In the genomic region with DNA sequence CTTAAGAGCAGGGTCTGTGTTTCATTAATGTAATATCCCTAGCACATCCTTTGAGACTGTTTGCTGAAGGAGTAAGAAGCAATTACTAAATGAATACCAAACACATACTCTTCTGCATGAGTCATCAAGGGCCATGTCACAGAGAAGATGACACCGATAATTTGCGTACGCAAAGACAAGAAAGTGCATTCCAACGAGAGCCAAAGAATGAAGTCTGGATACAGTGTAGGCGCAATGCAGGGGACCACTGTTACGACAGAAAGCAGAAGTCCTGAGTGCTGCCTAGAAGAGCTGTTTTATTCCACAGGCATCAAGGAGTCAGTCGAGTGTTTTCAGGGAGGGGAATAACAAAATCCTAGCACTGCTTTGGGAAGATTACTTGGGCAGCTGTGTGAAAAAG, we compare ENCODE assay signal across 23 cellular contexts.
DNase-seq lines count a peak whose midpoint lies in the region; ATAC-seq, FAIRE-seq and TF ChIP-seq lines count a peak whose summit lies in the region.
"Had no signal": no experiment of that assay in that cellular context is flagged by ENCODE, and none has a peak within 500 bp of the region (broad histone marks: within the 10 kb centered on the region; RNA-seq: fewer than 3 reads in every experiment).

No MANE protein-coding gene starts in this region.

- no peak overlapping the region for H3K9ac ChIP-seq in fibroblast of lung (ENCODE audit: insufficient read depth, low read length)

- H3K36me3 Mint-ChIP-seq in CD4-positive, alpha-beta T cell (ENCODE audit: low read depth): peaks cover 21% of the 10 kb centered on the region

- H3K27ac Mint-ChIP-seq in CD4-positive, alpha-beta T cell: no peak overlapping the region
- H3K27ac Mint-ChIP-seq: activated naive CD4-positive, alpha-beta T cell treated with anti-CD3 and anti-CD28 coated beads for 36 hours had no signal

- POLR2A ChIA-PET in CD4-positive, alpha-beta T cell (lab: Charles Lee): no interaction called here

- H3K4me1 Mint-ChIP-seq in CD4-positive, alpha-beta T cell (ENCODE audit: low read depth): peaks cover 20% of the 10 kb centered on the region

- CTCF ChIA-PET in CD4-positive, alpha-beta T cell (lab: Charles Lee): no interaction called here

- FAIRE-seq in frontal cortex (lab: Jason Lieb, UNC): no peak
- FAIRE-seq: GM12892 had no signal

- H3K27me3 Mint-ChIP-seq in CD4-positive, alpha-beta T cell: no peaks in the 10 kb centered on the region

- H4K20me1 ChIP-seq in fibroblast of lung (ENCODE audit: control insufficient read depth, extremely low read depth, insufficient read depth, low read length): no peaks in the 10 kb centered on the region

- no peak for TF ChIP-seq CTCF in fibroblast of lung (conservative IDR thresholded peaks at IDR 0.05 in 1 of 2, IDR thresholded peaks at IDR 0.05 in 1 of 2; ENCODE audit: low read depth in 1 of 2, low read length in 2 of 2)
- no peak for TF ChIP-seq CTCF in CD4-positive, alpha-beta T cell (IDR thresholded peaks at IDR 0.05)

- peak overlapping the region; percentile 21 for H3K4me2 ChIP-seq in fibroblast of lung (ENCODE audit: extremely low read depth, insufficient read depth, low read length)

- H3K36me3 ChIP-seq in fibroblast of lung (ENCODE audit: control insufficient read depth, insufficient read depth, low read length) (peaks cover 2% of the 10 kb centered on the region), MG63 (no peaks in the 10 kb centered on the region)
- H3K36me3 ChIP-seq: ascending aorta, left lung, WERI-Rb-1 had no signal

- ATAC-seq in CD4-positive, alpha-beta T cell (ENCODE audit: poor library complexity): no peak
- ATAC-seq: left lung, mucosa of descending colon had no signal

- intact Hi-C loops in CD4-positive, alpha-beta T cell (cut with DNase I, micrococcal nuclease): no loop called here

- DNase-seq in A172 (ENCODE audit: low spot score) (peak; percentile 63), D341Med (ENCODE audit: low spot score) (peak; percentile 49), NCI-H460 (ENCODE audit: extremely low read depth, low read depth) (peak; percentile 79), fibroblast of lung (ENCODE audit: low read depth in 2 of 2) (peak in 1 of 2 donors; percentile 78), pons (ENCODE audit: low spot score) (no peak), frontal cortex (ENCODE audit: low spot score in 2 of 2) (no peak), MG63 (no peak)
- no peak for DNase-seq in CD4-positive, alpha-beta T cell
- DNase-seq: ACHN; activated CD4-positive, alpha-beta T cell treated with anti-CD3 and anti-CD28 coated beads, Interleukin-2, amount 50 U/mL, for 48 hours; activated naive CD4-positive, alpha-beta T cell treated with anti-CD3 and anti-CD28 coated beads for 36 hours; GDM1; left lung; mucosa of descending colon; NCI-H1436 treated with DMSO at 0.1 percent for 48 hours; NCI-H2227 treated with DMSO at 0.1 percent for 48 hours; retina; stimulated activated naive CD4-positive, alpha-beta T cell; tibial artery; WERI-Rb-1 had no signal

- H3K27me3 ChIP-seq in fibroblast of lung (ENCODE audit: control insufficient read depth, insufficient read depth, low read length): no peaks in the 10 kb centered on the region
- no peaks in the 10 kb centered on the region for H3K27me3 ChIP-seq in CD4-positive, alpha-beta T cell (ENCODE audit: control insufficient read depth, insufficient read depth, low read length)
- no peaks in the 10 kb centered on the region for H3K27me3 ChIP-seq in MG63
- H3K27me3 ChIP-seq: ascending aorta, left lung, tibial artery had no signal

- no peak overlapping the region for H3K27ac ChIP-seq in fibroblast of lung (ENCODE audit: insufficient read depth, low read length)
- no peak overlapping the region for H3K27ac ChIP-seq in CD4-positive, alpha-beta T cell (ENCODE audit: low read depth, low read length)
- H3K27ac ChIP-seq: ascending aorta, coronary artery, left lung, tibial artery, WERI-Rb-1 had no signal

- no peak overlapping the region for H3K4me3 Mint-ChIP-seq in CD4-positive, alpha-beta T cell
- H3K4me3 Mint-ChIP-seq: activated naive CD4-positive, alpha-beta T cell treated with anti-CD3 and anti-CD28 coated beads for 36 hours had no signal

- H3K9me3 Mint-ChIP-seq in CD4-positive, alpha-beta T cell: no peaks in the 10 kb centered on the region
- H3K9me3 Mint-ChIP-seq: activated naive CD4-positive, alpha-beta T cell treated with anti-CD3 and anti-CD28 coated beads for 36 hours had no signal

- H3K4me3 ChIP-seq in fibroblast of lung (replicated peaks in 1 of 4; ENCODE audit: control extremely low read depth in 1 of 4, insufficient read depth in 1 of 4, low read depth in 3 of 4, low read length in 4 of 4) (no peak overlapping the region), MG63 (no peak overlapping the region)
- H3K4me3 ChIP-seq: ascending aorta, coronary artery, left lung, mucosa of descending colon, tibial artery had no signal

- H3K79me2 ChIP-seq in fibroblast of lung (ENCODE audit: control insufficient read depth, insufficient read depth, low read length): no peaks in the 10 kb centered on the region

- H2AFZ ChIP-seq in fibroblast of lung (ENCODE audit: low read length): no peak overlapping the region

- H3K9me3 ChIP-seq in fibroblast of lung (ENCODE audit: control insufficient read depth, insufficient read depth, low read depth, low read length): no peaks in the 10 kb centered on the region
- H3K9me3 ChIP-seq in CD4-positive, alpha-beta T cell (ENCODE audit: control insufficient read depth, low read length): no peaks in the 10 kb centered on the region
- H3K9me3 ChIP-seq in MG63: no peaks in the 10 kb centered on the region
- H3K9me3 ChIP-seq: ascending aorta, left lung, mucosa of descending colon, tibial artery had no signal

- H3K4me1 ChIP-seq in fibroblast of lung (ENCODE audit: control insufficient read depth, extremely low read depth, insufficient read depth, low read length): peaks cover 3% of the 10 kb centered on the region
- H3K4me1 ChIP-seq: ascending aorta, left lung, tibial artery had no signal

Comparison
In these comparisons a context has a peak if more than half of its experiments do, and no peak if none do; other contexts are left out.
1. DNase-seq: peak in A172 (single experiment), D341Med (single experiment) and NCI-H460 (single experiment); none in pons (single experiment), frontal cortex (0 of 2), CD4-positive, alpha-beta T cell (0 of 10) and MG63 (single experiment).